8 cellular contexts compared by ENCODE assay signal in the genomic region with DNA sequence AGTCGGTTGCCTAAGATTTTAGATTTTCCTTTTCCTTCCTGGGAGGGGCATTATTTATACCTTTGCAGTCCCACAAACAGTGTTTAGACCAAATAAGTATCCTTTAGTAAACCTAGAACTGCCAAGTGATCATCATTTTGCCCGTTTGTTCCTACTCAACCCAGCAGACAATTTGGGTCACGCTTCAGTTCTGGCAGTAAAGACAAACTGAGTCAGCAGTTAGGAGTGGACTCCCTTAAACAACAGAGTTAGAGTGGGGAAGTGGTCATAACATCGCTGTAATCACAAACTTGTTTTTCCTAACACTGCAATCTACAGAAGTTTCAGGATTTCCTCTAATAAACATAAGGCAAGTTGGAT. TPM values are rescaled to one million over a fixed set of nuclear protein-coding genes. Genes with fewer than 3 reads are reported as not detected.
A peak's percentile ranks its signal among the peaks of the same experiment; 100 is the strongest.
DNase-seq lines count a peak whose midpoint lies in the region; ATAC-seq, FAIRE-seq and TF ChIP-seq lines count a peak whose summit lies in the region.

No MANE protein-coding gene starts in this region.

- no peak overlapping the region for H2BK120ac ChIP-seq in mesendoderm (ENCODE audit: low read depth, low read length)

- intact Hi-C loops in dendritic cell treated with granulocyte-macrophage colony-stimulating factor and Interleukin-4, amounts not matched to agents 40 ng/mL and 50 ng/mL, for 4 days (cut with micrococcal nuclease) = loop anchor here (5.0 to 10.0 kb wide), 3 partner anchors 132 to 1482 kb away; a partner anchor contains a TSS

- H3K23ac ChIP-seq in mesendoderm (ENCODE audit: low read length) = no peak overlapping the region

- no peak for TF ChIP-seq POLR2A in A549 (IDR thresholded peaks at IDR 0.05; ENCODE audit: low read length)

- H3K27me3 ChIP-seq in mesendoderm (ENCODE audit: insufficient read depth, low read length, poor library complexity) = no peaks in the 10 kb centered on the region
- peaks cover 18% of the 10 kb centered on the region for H3K27me3 ChIP-seq in effector memory CD4-positive, alpha-beta T cell (replicated peaks; ENCODE audit: control insufficient read depth, insufficient read depth, low read length, poor library complexity, severe bottlenecking)

- CTCF ChIA-PET in A549 (lab: Yijun Ruan, JAX) (interaction anchor here (1.5 to 2.5 kb wide), 2 partner anchors 122 to 217 kb away, joined by 3 to 13 read pairs; no protein-coding TSS in a partner anchor), GM10248 (lab: Yijun Ruan, JAX) (no interaction called here)

- no peaks in the 10 kb centered on the region for H3K9me3 Mint-ChIP-seq in dendritic cell treated with granulocyte-macrophage colony-stimulating factor and Interleukin-4, amounts not matched to agents 40 ng/mL and 50 ng/mL, for 4 days

- H3K18ac ChIP-seq in mesendoderm (ENCODE audit: low read length) = no peak overlapping the region

- TF ChIP-seq EP300 in A549 (IDR thresholded peaks at IDR 0.05) = no peak

- no peaks in the 10 kb centered on the region for H3K9me3 ChIP-seq in A549
- no peaks in the 10 kb centered on the region for H3K9me3 ChIP-seq in effector memory CD4-positive, alpha-beta T cell (ENCODE audit: control insufficient read depth, low read length)

- TF ChIP-seq RAD21 in A549 (conservative IDR thresholded peaks at IDR 0.05 in 1 of 2, IDR thresholded peaks at IDR 0.05 in 1 of 2) = no peak

- no peak for FAIRE-seq in A549 (lab: Jason Lieb, UNC)
- peak; percentile 44 for FAIRE-seq in urothelium cell line (lab: Jason Lieb, UNC)

- no peak overlapping the region for H4K8ac ChIP-seq in mesendoderm (ENCODE audit: low read depth, low read length)

- H3K4ac ChIP-seq in mesendoderm (ENCODE audit: low read depth, low read length) = no peak overlapping the region

- H3K56ac ChIP-seq in mesendoderm (ENCODE audit: low read length) = peak overlapping the region; percentile 96

- no peak overlapping the region for H2BK15ac ChIP-seq in mesendoderm (replicated peaks; ENCODE audit: low read depth)

- peak overlapping the region; percentile 89 for H3K9ac ChIP-seq in mesendoderm (ENCODE audit: low read length)

- peaks cover 13% of the 10 kb centered on the region for H3K36me3 Mint-ChIP-seq in dendritic cell treated with granulocyte-macrophage colony-stimulating factor and Interleukin-4, amounts not matched to agents 40 ng/mL and 50 ng/mL, for 4 days (ENCODE audit: low read depth)

- WGBS in A549 (ENCODE audit: missing lambda C conversion rate) = 4% methylated on average over 4 of the region's 4 CpGs
- WGBS in mesendoderm (ENCODE audit: extremely low coverage, insufficient coverage, low lambda C conversion rate) = no CpG with 5 or more reads among the region's 4 CpGs

- H3K4me2 ChIP-seq in A549 = peak overlapping the region; percentile 79
- peak overlapping the region; percentile 59 for H3K4me2 ChIP-seq in mesendoderm (ENCODE audit: low read length)

- no peak overlapping the region for H2BK5ac ChIP-seq in mesendoderm (ENCODE audit: low read length)

- no peaks in the 10 kb centered on the region for H3K36me3 ChIP-seq in mesendoderm (ENCODE audit: control insufficient read depth, insufficient read depth, low read length)
- H3K36me3 ChIP-seq in effector memory CD4-positive, alpha-beta T cell (ENCODE audit: control insufficient read depth, insufficient read depth, low read length) = no peaks in the 10 kb centered on the region

- peaks cover 15% of the 10 kb centered on the region for H3K4me1 Mint-ChIP-seq in dendritic cell treated with granulocyte-macrophage colony-stimulating factor and Interleukin-4, amounts not matched to agents 40 ng/mL and 50 ng/mL, for 4 days (ENCODE audit: low read depth)

- DNase-seq in A549 (ENCODE audit: low read depth in 1 of 2, low spot score in 1 of 2) = no peak
- peak; percentile 32 for DNase-seq in LHCN-M2 (ENCODE audit: low read depth)
- no peak for DNase-seq in mesendoderm
- DNase-seq in urothelium cell line (ENCODE audit: low spot score) = peak; percentile 11
- no peak for DNase-seq in effector memory CD4-positive, alpha-beta T cell
- DNase-seq in GM10248 (ENCODE audit: extremely low spot score) = no peak
- DNase-seq in stimulated activated CD4-positive, alpha-beta T cell treated with anti-CD3 and anti-CD28 coated beads, Interleukin-15, amount 100 ng/mL, for 24 hours = no peak

- no peak overlapping the region for H2AK5ac ChIP-seq in mesendoderm (ENCODE audit: low read length)

- H3K4me3 ChIP-seq in A549 (peak overlapping the region; percentile 91), mesendoderm (ENCODE audit: low read length) (peak overlapping the region; percentile 14)
- no peak overlapping the region for H3K4me3 ChIP-seq in effector memory CD4-positive, alpha-beta T cell (ENCODE audit: insufficient read depth, low read depth, low read length, poor library complexity, severe bottlenecking)

- no peak for TF ChIP-seq CTCF in A549 (IDR thresholded peaks at IDR 0.05)
- no peak for TF ChIP-seq CTCF in GM10248 (IDR thresholded peaks at IDR 0.05; ENCODE audit: control extremely low read depth, extremely low read depth, low read depth, missing control alignments)

- H3K4me1 ChIP-seq in A549 = peaks cover 19% of the 10 kb centered on the region; the same call in 2 of the 3 replicates
- no peaks in the 10 kb centered on the region for H3K4me1 ChIP-seq in mesendoderm (ENCODE audit: control insufficient read depth, low read depth, low read length)
- peaks cover 11% of the 10 kb centered on the region for H3K4me1 ChIP-seq in effector memory CD4-positive, alpha-beta T cell (ENCODE audit: control insufficient read depth, insufficient read depth, low read length, poor library complexity, severe bottlenecking)

- peak overlapping the region; percentile 99 for H3K27ac Mint-ChIP-seq in dendritic cell treated with granulocyte-macrophage colony-stimulating factor and Interleukin-4, amounts not matched to agents 40 ng/mL and 50 ng/mL, for 4 days

- ATAC-seq in A549 = peak in 1 of 2 experiments; percentile 5; a peak in 3 of 6 replicates

- H3K27ac ChIP-seq in A549 (peak overlapping the region; percentile 92 to 98), mesendoderm (ENCODE audit: low read depth, low read length) (peak overlapping the region; percentile 99)
- H3K27ac ChIP-seq in effector memory CD4-positive, alpha-beta T cell (ENCODE audit: insufficient read depth, low read length, poor library complexity, severe bottlenecking) = no peak overlapping the region

- POLR2A ChIA-PET in A549 (lab: Yijun Ruan, JAX) (interaction anchor here (1.1 kb wide), 1 partner anchor 389 kb away, joined by 5 read pairs; no protein-coding TSS in a partner anchor), GM10248 (lab: Yijun Ruan, JAX) (no interaction called here)

- peak overlapping the region; percentile 98 for H3K4me3 Mint-ChIP-seq in dendritic cell treated with granulocyte-macrophage colony-stimulating factor and Interleukin-4, amounts not matched to agents 40 ng/mL and 50 ng/mL, for 4 days

- H3K27me3 Mint-ChIP-seq in dendritic cell treated with granulocyte-macrophage colony-stimulating factor and Interleukin-4, amounts not matched to agents 40 ng/mL and 50 ng/mL, for 4 days = peaks cover 3% of the 10 kb centered on the region

- H4K5ac ChIP-seq in mesendoderm (ENCODE audit: low read length) = no peak overlapping the region

- no peaks in the 10 kb centered on the region for H3K79me1 ChIP-seq in mesendoderm (ENCODE audit: low read length)

- peaks cover 23% of the 10 kb centered on the region for H3K79me2 ChIP-seq in mesendoderm (ENCODE audit: control insufficient read depth, insufficient read depth, low read length)

TF ChIP-seq in A549, 52 proteins besides CTCF, POLR2A, EP300 and RAD21:
- TF ChIP-seq JUN (IDR thresholded peaks at IDR 0.05) = no peak
- TF ChIP-seq JUNB (IDR thresholded peaks at IDR 0.05) = no peak
- TF ChIP-seq, protein P1, sequence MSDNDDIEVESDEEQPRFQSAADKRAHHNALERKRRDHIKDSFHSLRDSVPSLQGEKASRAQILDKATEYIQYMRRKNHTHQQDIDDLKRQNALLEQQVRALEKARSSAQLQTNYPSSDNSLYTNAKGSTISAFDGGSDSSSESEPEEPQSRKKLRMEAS (IDR thresholded peaks at IDR 0.05) = 0 out of 2 replicates have a peak, but pooled peaks have one; percentile 18
- peak; percentile 71 for TF ChIP-seq MAFK (IDR thresholded peaks at IDR 0.05; ENCODE audit: partially characterized antibody)
- no peak for TF ChIP-seq CBX2 (IDR thresholded peaks at IDR 0.05; ENCODE audit: borderline replicate concordance, low read depth)

RNA-seq across cellular contexts. Expression of a gene that starts 0.8 kb away (rescaled TPM):
- polyA plus RNA-seq in A549 (2011; rRNA removed) = 25.1 and 32.4 TPM in 2 replicates
- 6.1 and 6.9 TPM in 2 replicates for polyA plus RNA-seq in A549 (2012; cell fraction: cytosol; rRNA removed)
- polyA plus RNA-seq in A549 (2012; cell fraction: nucleus; rRNA removed) = 10.8 and 10.9 TPM in 2 replicates
- polyA plus RNA-seq in A549 (2017; fragmentation: RNase III; extraction: RNeasy Plus Mini Kit Qiagen cat#74134 plus additional on column Dnase treatment) = 6.6 to 7.9 TPM (median 6.6 TPM) in 3 replicates
- polyA minus RNA-seq in A549 (2011; rRNA and poly(A)+ RNA removed) = 117 and 122 TPM in 2 replicates
- 38.7 and 48.9 TPM in 2 replicates for total RNA-seq in LHCN-M2 (2014; rRNA removed)
- polyA plus RNA-seq in LHCN-M2 (2012) = 14.5 TPM
- polyA plus RNA-seq in mesendoderm (2013, experiment 1 of 2) = 23.7 TPM
- polyA plus RNA-seq in mesendoderm (2013, experiment 2 of 2) = 23.9 TPM

Comparison
In these comparisons a context has a peak if more than half of its experiments do, and no peak if none do; other contexts are left out.
1. DNase-seq: peak in LHCN-M2 (single experiment) and urothelium cell line (single experiment); none in A549 (0 of 2), mesendoderm (single experiment), effector memory CD4-positive, alpha-beta T cell (0 of 3), GM10248 (single experiment) and stimulated activated CD4-positive, alpha-beta T cell treated with anti-CD3 and anti-CD28 coated beads, Interleukin-15, amount 100 ng/mL, for 24 hours (single experiment).